Comparison of ENCODE assay signal across 6 cellular contexts in genomic region chr1:62761223-62761870, GRCh38. TPM values are rescaled to one million over a fixed set of nuclear protein-coding genes. Genes with fewer than 3 reads are reported as not detected.
DNase-seq lines count a peak whose midpoint lies in the region; ATAC-seq, FAIRE-seq and TF ChIP-seq lines count a peak whose summit lies in the region.
"Not testable (repeated sequence)": the region's sequence is repeated elsewhere in the genome, so short reads cannot be mapped to it uniquely, and the experiment has no call there.

No MANE protein-coding gene starts in this region.

- not testable (repeated sequence) for H3K4me3 ChIP-seq in HEK293 (ENCODE audit: low read depth, low read length); HepG2 (replicated peaks in 1 of 3; ENCODE audit: insufficient read depth in 1 of 3, low read depth in 2 of 3, low read length in 3 of 3); neuronal stem cell (ENCODE audit: low read length in 2 of 2)
- peak overlapping the region; percentile 53 for H3K4me3 ChIP-seq in endodermal cell (ENCODE audit: low read length)

- not testable (repeated sequence) for BruUV-seq in HepG2 (replicated peaks; lab: Mats Ljungman, UMichigan)

- H2AFZ ChIP-seq in HepG2 (ENCODE audit: low read length); neuronal stem cell (ENCODE audit: low read length): not testable (repeated sequence)

- H3K14ac ChIP-seq in neuronal stem cell (ENCODE audit: low read length): not testable (repeated sequence)

- H3K4me2 ChIP-seq in HepG2 (ENCODE audit: low read depth, low read length); neuronal stem cell (ENCODE audit: insufficient read depth, low read length, poor library complexity, severe bottlenecking): not testable (repeated sequence)

- not testable (repeated sequence) for H2BK5ac ChIP-seq in neuronal stem cell (ENCODE audit: low read length)

- CTCF ChIA-PET in HEK293 (lab: Yijun Ruan, JAX); HepG2 (lab: Yijun Ruan, JAX; ENCODE audit: low intra/inter-chr PET ratio, low total read pairs): not testable (repeated sequence)

- H2AK5ac ChIP-seq in neuronal stem cell (ENCODE audit: low read depth, low read length): not testable (repeated sequence)

- H3K4me1 Mint-ChIP-seq in endodermal cell: peaks cover 43% of the 10 kb centered on the region

- POLR2A ChIA-PET in HEK293 (lab: Yijun Ruan, JAX): not testable (repeated sequence)
- POLR2A ChIA-PET in HepG2 (lab: Yijun Ruan, JAX): interaction anchor here (1.2 kb wide), 1 partner anchor 326 kb away, joined by 3 read pairs; no protein-coding TSS in a partner anchor

- not testable (repeated sequence) for H2BK12ac ChIP-seq in neuronal stem cell (ENCODE audit: low read length)

- ATAC-seq in HepG2: not testable (repeated sequence)

- not testable (repeated sequence) for H3K9me3 ChIP-seq in HEK293 (ENCODE audit: control insufficient read depth, insufficient read depth, low read depth, low read length); HepG2 (ENCODE audit: low read length); neuronal stem cell (replicated peaks in 1 of 2; ENCODE audit: control insufficient read depth in 2 of 2, insufficient read depth in 1 of 2, low read depth in 1 of 2, low read length in 2 of 2)
- peaks cover 20% of the 10 kb centered on the region for H3K9me3 ChIP-seq in endodermal cell (ENCODE audit: control insufficient read depth, low read length)

- H2BK120ac ChIP-seq in neuronal stem cell (ENCODE audit: low read depth, low read length): not testable (repeated sequence)

- H3K4me3 Mint-ChIP-seq in endodermal cell: not testable (repeated sequence)

- not testable (repeated sequence) for H3K27me3 ChIP-seq in endodermal cell (ENCODE audit: control insufficient read depth, insufficient read depth, low read length, poor library complexity, severe bottlenecking); HepG2 (ENCODE audit: control insufficient read depth in 1 of 2, insufficient read depth in 2 of 2, low read length in 2 of 2); neuronal stem cell (ENCODE audit: control insufficient read depth in 3 of 3, insufficient read depth in 3 of 3, low read depth in 1 of 3, low read length in 3 of 3)

- peak overlapping the region; percentile 82 for H4K8ac ChIP-seq in neuronal stem cell (ENCODE audit: low read depth, low read length)

- WGBS in endodermal cell (ENCODE audit: insufficient coverage in 1 of 2, insufficient read length in 1 of 2), 2 experiments: 92 to 100% methylated on average over 1 to 30 of the region's 30 CpGs
- WGBS in HepG2 (ENCODE audit: low lambda C conversion rate): no CpG with 5 or more reads among the region's 30 CpGs
- no CpG with 5 or more reads among the region's 30 CpGs for WGBS in neuronal stem cell (ENCODE audit: extremely low coverage in 2 of 2, insufficient read length in 2 of 2, insufficient replicate concordance in 1 of 2), 2 donors

- not testable (repeated sequence) for H3K23ac ChIP-seq in neuronal stem cell (ENCODE audit: low read depth, low read length, poor library complexity)

- H3K27ac Mint-ChIP-seq in endodermal cell: peak overlapping the region; percentile 87

- H3K27ac ChIP-seq in C4-2B (peak overlapping the region; percentile 29), VCaP (peak overlapping the region; percentile 50)
- not testable (repeated sequence) for H3K27ac ChIP-seq in HEK293 (ENCODE audit: extremely low read depth, low read depth, low read length); endodermal cell (ENCODE audit: low read depth, low read length); HepG2 (ENCODE audit: extremely low read length, insufficient read depth, low read length); neuronal stem cell (replicated peaks; ENCODE audit: low read length)

- peaks cover 12% of the 10 kb centered on the region for H3K36me3 Mint-ChIP-seq in endodermal cell (ENCODE audit: low read depth)

- H3K18ac ChIP-seq in neuronal stem cell (ENCODE audit: low read length): not testable (repeated sequence)

- not testable (repeated sequence) for DNase-seq in endodermal cell; HepG2 (ENCODE audit: low spot score); neuronal stem cell (ENCODE audit: low spot score)

- not testable (repeated sequence) for TF ChIP-seq POLR2A in HepG2 (IDR thresholded peaks at IDR 0.05; ENCODE audit: insufficient read depth in 1 of 2, low read depth in 2 of 2, low read length in 2 of 2)

- not testable (repeated sequence) for H3K36me3 ChIP-seq in HEK293 (ENCODE audit: control insufficient read depth in 2 of 2, insufficient read depth in 1 of 2, low read length in 2 of 2); endodermal cell (ENCODE audit: control insufficient read depth, insufficient read depth, low read length); HepG2 (replicated peaks in 1 of 2; ENCODE audit: control insufficient read depth in 1 of 2, insufficient read depth in 2 of 2, low read length in 2 of 2); neuronal stem cell (replicated peaks in 1 of 2; ENCODE audit: control insufficient read depth in 2 of 2, insufficient read depth in 2 of 2, low read length in 2 of 2)

- H4K20me1 ChIP-seq in HepG2 (ENCODE audit: insufficient read depth, low read length): not testable (repeated sequence)

- not testable (repeated sequence) for H3K27me3 Mint-ChIP-seq in endodermal cell (ENCODE audit: insufficient read depth)

- not testable (repeated sequence) for H3K79me1 ChIP-seq in neuronal stem cell (ENCODE audit: low read depth, low read length)

- H3K9ac ChIP-seq in endodermal cell (ENCODE audit: extremely low read depth, low read length, poor library complexity, severe bottlenecking); HepG2 (ENCODE audit: insufficient read depth, low read depth, low read length): not testable (repeated sequence)
- peak overlapping the region; percentile 21 for H3K9ac ChIP-seq in neuronal stem cell (ENCODE audit: low read depth, low read length, poor library complexity)

- in situ Hi-C loops in HepG2 (cut with HindIII; ENCODE audit: extremely low pct_ligation_motif_present, low pct_unique_long_range_greater_than_20kb): not testable (repeated sequence)

- TF ChIP-seq EP300 in HepG2 (IDR thresholded peaks at IDR 0.05; ENCODE audit: low read depth in 2 of 2, low read length in 2 of 2); HepG2 (CRISPR knock-in tag; IDR thresholded peaks at IDR 0.05; ENCODE audit: borderline replicate concordance): not testable (repeated sequence)

- not testable (repeated sequence) for H3K4me1 ChIP-seq in HEK293 (ENCODE audit: control insufficient read depth, insufficient read depth, low read length); endodermal cell (ENCODE audit: control insufficient read depth, insufficient read depth, low read length); HepG2 (ENCODE audit: insufficient read depth, low read length); neuronal stem cell (ENCODE audit: control insufficient read depth in 2 of 2, insufficient read depth in 1 of 2, low read depth in 1 of 2, low read length in 2 of 2)

- TF ChIP-seq CTCF in C4-2B (conservative IDR thresholded peaks at IDR 0.05); HEK293 (tag by site-specific recombination; IDR thresholded peaks at IDR 0.05); VCaP (conservative IDR thresholded peaks at IDR 0.05); endodermal cell (conservative IDR thresholded peaks at IDR 0.05); HepG2 (CRISPR knock-in tag; IDR thresholded peaks at IDR 0.05): not testable (repeated sequence)

- H3K4ac ChIP-seq in neuronal stem cell (ENCODE audit: low read length): not testable (repeated sequence)

- not testable (repeated sequence) for FAIRE-seq in HepG2 (lab: Jason Lieb, UNC)

- not testable (repeated sequence) for H3K79me2 ChIP-seq in HepG2 (ENCODE audit: insufficient read depth, low read length)

- H2BK15ac ChIP-seq in neuronal stem cell (ENCODE audit: low read length): not testable (repeated sequence)

- intact Hi-C loops in HepG2 (cut with micrococcal nuclease; ENCODE audit: unreplicated experiment): not testable (repeated sequence)

- peaks cover 25% of the 10 kb centered on the region for H3K9me3 Mint-ChIP-seq in endodermal cell

- not testable (repeated sequence) for H4K91ac ChIP-seq in neuronal stem cell (ENCODE audit: low read depth, low read length, poor library complexity)

- TF ChIP-seq RAD21 in HepG2 (CRISPR knock-in tag; IDR thresholded peaks at IDR 0.05): not testable (repeated sequence)

RNA-seq across cellular contexts. Expression of gene ATG4C, which starts 22.6 kb away (rescaled TPM):
- total RNA-seq in endodermal cell (10 to 100 TPM; 23.8 to 32.8 TPM), HepG2 (2016; rRNA removed; fragmentation: Illumina TruSeq; extraction: Trizol) (11.2 and 15.9 TPM in 2 replicates)
- polyA plus RNA-seq in endodermal cell (2013, experiment 1 of 2): 17.1 TPM
- polyA plus RNA-seq in endodermal cell (2013, experiment 2 of 2): 13.0 TPM
- total RNA-seq in HepG2 (2016; cell fraction: cytosol; rRNA removed; fragmentation: Illumina TruSeq; extraction: Trizol; ENCODE audit: low read depth): 8.7 and 11.5 TPM in 2 replicates
- total RNA-seq in HepG2 (2016; cell fraction: insoluble cytoplasmic fraction; rRNA removed; fragmentation: Illumina TruSeq; extraction: Trizol): 12.2 and 17.3 TPM in 2 replicates
- total RNA-seq in HepG2 (2016; cell fraction: membrane; rRNA removed; fragmentation: Illumina TruSeq; extraction: Trizol): 9.0 and 10.6 TPM in 2 replicates
- total RNA-seq in HepG2 (2016; cell fraction: nucleus; rRNA removed; fragmentation: Illumina TruSeq; extraction: Trizol): 8.5 and 11.5 TPM in 2 replicates
- polyA plus RNA-seq in HepG2 (2011; rRNA removed): 4.0 and 4.2 TPM in 2 replicates
- polyA plus RNA-seq in HepG2 (2011; cell fraction: cytosol; rRNA removed): 0.99 and 2.0 TPM in 2 replicates
- 0.76 and 1.6 TPM in 2 replicates for polyA plus RNA-seq in HepG2 (2011; cell fraction: nucleus; rRNA removed)
- polyA plus RNA-seq in HepG2 (2012): 5.9 and 6.3 TPM in 2 replicates
- polyA plus RNA-seq in HepG2 (2016; cell fraction: cytosol; fragmentation: Illumina TruSeq; extraction: Trizol; ENCODE audit: low read depth): 0.72 and 0.87 TPM in 2 replicates
- 14.7 and 16.0 TPM in 2 replicates for polyA plus RNA-seq in HepG2 (2016; cell fraction: insoluble cytoplasmic fraction; fragmentation: Illumina TruSeq; extraction: Trizol; ENCODE audit: low read depth)
- 1.7 and 2.2 TPM in 2 replicates for polyA plus RNA-seq in HepG2 (2016; cell fraction: membrane; fragmentation: Illumina TruSeq; extraction: Trizol; ENCODE audit: low read depth)
- polyA plus RNA-seq in HepG2 (2016; cell fraction: nucleus; fragmentation: Illumina TruSeq; extraction: Trizol; ENCODE audit: insufficient read depth, low read depth): 6.4 and 7.1 TPM in 2 replicates
- polyA minus RNA-seq in HepG2 (2011; rRNA and poly(A)+ RNA removed; ENCODE audit: low replicate concordance): 0.42 and 2.6 TPM in 2 replicates
- 2.0 and 5.3 TPM in 2 replicates for polyA minus RNA-seq in HepG2 (2011; cell fraction: cytosol; rRNA and poly(A)+ RNA removed)
- polyA minus RNA-seq in HepG2 (2011; cell fraction: nucleus; rRNA and poly(A)+ RNA removed): 10.4 and 11.4 TPM in 2 replicates
- 10.6 TPM for polyA plus RNA-seq in neuronal stem cell (2013, experiment 1 of 2)
- polyA plus RNA-seq in neuronal stem cell (2013, experiment 2 of 2): 10.6 TPM
